In genomic region chr19:18206018-18206417, GRCh38 we compare ENCODE assay signal across 12 cellular contexts. TPM values are rescaled to one million over a fixed set of nuclear protein-coding genes. Genes with fewer than 3 reads are reported as not detected.
DNase-seq lines count a peak whose midpoint lies in the region; ATAC-seq and TF ChIP-seq lines count a peak whose summit lies in the region.
"Had no signal": no experiment of that assay in that cellular context is flagged by ENCODE, and none has a peak within 500 bp of the region (broad histone marks: within the 10 kb centered on the region; RNA-seq: fewer than 3 reads in every experiment).

No MANE protein-coding gene starts in this region.

- H3K27me3 ChIP-seq in HAP-1 (ENCODE audit: low read depth), result no peaks in the 10 kb centered on the region
- H3K27me3 ChIP-seq in body of pancreas, result no peaks in the 10 kb centered on the region

- intact Hi-C loops in body of pancreas (cut with DNase I), result no loop called here

- H3K36me3 ChIP-seq in HAP-1 (replicated peaks), result peaks cover 12% of the 10 kb centered on the region
- no peaks in the 10 kb centered on the region for H3K36me3 ChIP-seq in body of pancreas (replicated peaks in 1 of 2; ENCODE audit: insufficient read depth in 1 of 2, low read depth in 2 of 2)

- TF ChIP-seq CTCF in body of pancreas (IDR thresholded peaks at IDR 0.05), result no peak

- H3K27ac ChIP-seq in body of pancreas, result peak overlapping the region in 3 of 4 donors; percentile 85 to 95 (median 86)

- TF ChIP-seq POLR2A in body of pancreas (IDR thresholded peaks at IDR 0.05), result no peak

- 81 to 82% methylated on average over 12 of the region's 12 CpGs for whole genome bisulfite sequencing in body of pancreas, 2 donors

- ATAC-seq in body of pancreas (no peak), GM19452 (IDR thresholded peaks at IDR 0.05; ENCODE audit: unreplicated experiment) (no peak), HG03432 (IDR thresholded peaks at IDR 0.05; ENCODE audit: unreplicated experiment) (no peak)
- ATAC-seq: naive thymus-derived CD8-positive, alpha-beta T cell had no signal

- no peaks in the 10 kb centered on the region for H3K9me3 ChIP-seq in HAP-1
- H3K9me3 ChIP-seq in body of pancreas, result no peaks in the 10 kb centered on the region

- in situ Hi-C loops in HAP-1 (cut with MboI; ENCODE audit: low sequenced_read_pairs), result no loop called here

- H3K4me1 ChIP-seq in HAP-1, result peaks cover 20% of the 10 kb centered on the region
- peaks cover 26% of the 10 kb centered on the region for H3K4me1 ChIP-seq in body of pancreas

- DNase-seq in HAP-1 (ENCODE audit: low spot score in 2 of 2) (peak in 1 of 2 experiments; percentile 52), body of pancreas (no peak), islet precursor cell (peak; percentile 44), skeletal muscle cell (ENCODE audit: low read depth) (no peak), NCI-H2107 treated with DMSO at 0.1 percent for 48 hours (lab: John Stamatoyannopoulos, UW; ENCODE audit: unreplicated experiment) (no peak), NCI-H1694 (lab: John Stamatoyannopoulos, UW) (no peak)
- DNase-seq: naive thymus-derived CD8-positive, alpha-beta T cell; NCI-H1048; NCI-H524 treated with DMSO at 0.1 percent for 48 hours; SHP77 treated with DMSO at 0.1 percent for 48 hours had no signal

- peak overlapping the region; percentile 45 for H3K4me3 ChIP-seq in HAP-1
- H3K4me3 ChIP-seq in body of pancreas, result no peak overlapping the region
- H3K4me3 ChIP-seq in skeletal muscle cell (ENCODE audit: low read depth, low read length), result peak overlapping the region; percentile 76

RNA-seq across cellular contexts. Expression of gene RAB3A, which starts 2.2 kb away (rescaled TPM):
- 1 to 10 TPM in 1 of 2 donors, under 1 TPM in 1; 0.52 to 8.2 TPM for total RNA-seq in body of pancreas

RNA-seq across cellular contexts. Expression of gene MPV17L2, which starts 13.0 kb away (rescaled TPM):
- total RNA-seq in body of pancreas, result 1 to 10 TPM; 3.4 to 5.6 TPM

RNA-seq across cellular contexts. Expression of gene PDE4C, which starts 20.2 kb away (rescaled TPM):
- total RNA-seq in body of pancreas, result under 1 TPM; under 0.01 to 0.26 TPM
- total RNA-seq: naive thymus-derived CD8-positive, alpha-beta T cell had no signal

RNA-seq across cellular contexts. Expression of gene IFI30, which starts 32.4 kb away (rescaled TPM):
- total RNA-seq in body of pancreas, result 10 to 100 TPM; 30.3 to 32.9 TPM

RNA-seq across cellular contexts. Expression of gene PIK3R2, which starts 53.1 kb away (rescaled TPM):
- 10 to 100 TPM; 18.9 to 21.8 TPM for total RNA-seq in body of pancreas

Comparison
In these comparisons a context has a peak if more than half of its experiments do, and no peak if none do; other contexts are left out.
1. H3K4me3 ChIP-seq: peak in HAP-1 (single experiment) and skeletal muscle cell (single experiment); none in body of pancreas (0 of 2).